In the genomic region with DNA sequence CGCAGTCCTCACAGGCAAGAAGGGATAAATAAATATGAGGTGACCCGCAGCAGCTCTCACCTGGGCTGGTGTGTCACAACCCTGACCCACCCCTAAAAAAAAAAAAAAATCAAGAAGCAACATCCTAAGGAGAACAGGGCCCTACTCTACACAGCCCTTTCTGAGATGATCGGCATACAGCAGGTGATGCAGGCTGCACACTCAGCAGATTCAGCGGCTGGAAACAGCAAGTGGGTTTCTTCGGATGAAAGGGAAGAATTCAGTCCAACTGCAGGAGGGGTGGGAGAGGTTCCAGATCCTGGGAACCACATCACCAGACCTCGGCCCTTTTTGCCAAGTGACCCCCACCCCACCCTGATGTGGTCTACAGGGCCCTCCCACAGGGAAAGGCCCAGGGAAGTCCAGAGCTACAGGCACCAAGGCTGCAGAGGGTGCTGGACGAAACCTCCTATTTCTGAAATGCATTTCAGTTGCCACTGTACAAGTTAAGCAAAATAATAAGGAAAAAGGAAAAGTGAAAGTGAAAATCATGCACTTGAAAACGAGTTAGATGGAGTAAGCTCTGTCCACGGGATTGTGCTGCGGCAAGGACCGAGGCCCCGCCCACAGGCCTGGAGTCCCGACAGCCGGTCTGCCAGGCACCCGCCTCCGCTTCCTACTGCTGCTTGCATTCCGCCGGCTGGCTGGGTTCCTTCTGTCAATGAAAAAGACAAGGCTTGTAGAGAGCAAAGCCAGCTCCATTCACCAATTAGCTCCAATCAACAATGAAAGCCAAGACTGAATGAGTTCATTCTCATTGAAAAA, we compare ENCODE assay signal across 8 cellular contexts. TPM values are rescaled to one million over a fixed set of nuclear protein-coding genes. Genes with fewer than 3 reads are reported as not detected.
DNase-seq lines count a peak whose midpoint lies in the region; ATAC-seq, FAIRE-seq and TF ChIP-seq lines count a peak whose summit lies in the region.

No MANE protein-coding gene starts in this region.

- 42% methylated on average over 18 of the region's 18 CpGs for WGBS in HUES64
- 25 to 29% methylated on average over 18 of the region's 18 CpGs for WGBS in upper lobe of left lung, 2 donors

- no peak overlapping the region for H3K9ac ChIP-seq in HUES64 (ENCODE audit: low read depth, low read length)

- peak overlapping the region; percentile 42; the same call in 1 of the 2 replicates for H3K27ac ChIP-seq in HUES64 (ENCODE audit: low read depth, low read length)
- peak overlapping the region; percentile 43 to 71 (median 64) for H3K27ac ChIP-seq in upper lobe of left lung

- H3K27me3 ChIP-seq in HUES64 (ENCODE audit: insufficient read depth, low read length) (no peaks in the 10 kb centered on the region), upper lobe of left lung (no peaks in the 10 kb centered on the region)

- TF ChIP-seq POLR2A in upper lobe of left lung (IDR thresholded peaks at IDR 0.05): no peak

- H3K4me1 ChIP-seq in HUES64 (ENCODE audit: insufficient read depth, low read length) (peaks cover 30% of the 10 kb centered on the region), upper lobe of left lung (peaks cover 18 to 41% (median 28%) of the 10 kb centered on the region in 4 donors)

- H3K27ac Mint-ChIP-seq in activated naive CD4-positive, alpha-beta T cell treated with anti-CD3 and anti-CD28 coated beads, Interleukin-2, amount 50 U/mL, for 72 hours: peak overlapping the region in 1 of 2 donors; percentile 80
- no peak overlapping the region for H3K27ac Mint-ChIP-seq in neural crest cell (ENCODE audit: unreplicated experiment)

- no peak for TF ChIP-seq CTCF in neural crest cell (conservative IDR thresholded peaks at IDR 0.05)
- TF ChIP-seq CTCF in upper lobe of left lung (IDR thresholded peaks at IDR 0.05): no peak
- TF ChIP-seq CTCF in GM13977 (IDR thresholded peaks at IDR 0.05; ENCODE audit: extremely low read depth, insufficient read depth, missing control alignments): no peak

- H3K9me3 Mint-ChIP-seq in activated naive CD4-positive, alpha-beta T cell treated with anti-CD3 and anti-CD28 coated beads, Interleukin-2, amount 50 U/mL, for 72 hours: no peaks in the 10 kb centered on the region
- H3K9me3 Mint-ChIP-seq in neural crest cell: no peaks in the 10 kb centered on the region

- H3K36me3 Mint-ChIP-seq in activated naive CD4-positive, alpha-beta T cell treated with anti-CD3 and anti-CD28 coated beads, Interleukin-2, amount 50 U/mL, for 72 hours: peaks cover 4 to 11% of the 10 kb centered on the region in 2 donors
- H3K36me3 Mint-ChIP-seq in neural crest cell (ENCODE audit: low read depth): peaks cover 11% of the 10 kb centered on the region

- no peak for TF ChIP-seq EP300 in upper lobe of left lung (IDR thresholded peaks at IDR 0.05)

- H3K4me1 Mint-ChIP-seq in neural crest cell: peaks cover 26% of the 10 kb centered on the region

- H3K9me3 ChIP-seq in HUES64 (ENCODE audit: insufficient read depth, low read depth, low read length): no peaks in the 10 kb centered on the region
- no peaks in the 10 kb centered on the region for H3K9me3 ChIP-seq in upper lobe of left lung

- peak; percentile 60 to 65 for DNase-seq in activated naive CD4-positive, alpha-beta T cell treated with anti-CD3 and anti-CD28 coated beads, Interleukin-2, amount 50 U/mL, for 72 hours (ENCODE audit: low spot score in 2 of 2)
- peak; percentile 76 to 82 for DNase-seq in frontal cortex (ENCODE audit: low spot score in 2 of 2)
- peak; percentile 50 for DNase-seq in neural crest cell (ENCODE audit: low read depth, low spot score)
- peak; percentile 95 to 96 for DNase-seq in upper lobe of left lung
- DNase-seq in GM13977 (ENCODE audit: low spot score): no peak
- DNase-seq in NCI-H1436 (lab: John Stamatoyannopoulos, UW): no peak

- H3K4me3 ChIP-seq in HUES64 (ENCODE audit: low read length): no peak overlapping the region
- H3K4me3 ChIP-seq in upper lobe of left lung: peak overlapping the region in 3 of 4 donors; percentile 7 to 33 (median 25)

- peaks cover 3% of the 10 kb centered on the region for H3K27me3 Mint-ChIP-seq in neural crest cell (ENCODE audit: low read depth)

- H3K4me3 Mint-ChIP-seq in neural crest cell: peak overlapping the region; percentile 61

- in situ Hi-C loops in GM13977 (cut with MboI; ENCODE audit: low pct_unique_long_range_greater_than_20kb, low sequenced_read_pairs, unreplicated experiment): no loop called here

- H3K36me3 ChIP-seq in HUES64 (ENCODE audit: insufficient read depth, low read length) (peaks cover 62% of the 10 kb centered on the region), upper lobe of left lung (peaks cover 5 to 45% (median 24%) of the 10 kb centered on the region in 4 donors)

- peak; percentile 43 to 47 for ATAC-seq in activated naive CD4-positive, alpha-beta T cell treated with anti-CD3 and anti-CD28 coated beads, Interleukin-2, amount 50 U/mL, for 72 hours
- ATAC-seq in upper lobe of left lung (ENCODE audit: low FRiP score in 2 of 2) (peak; percentile 91 to 92), GM21390 (IDR thresholded peaks at IDR 0.05; ENCODE audit: unreplicated experiment) (no peak)

- FAIRE-seq in frontal cortex (lab: Jason Lieb, UNC): peak; percentile 81

RNA-seq across cellular contexts. Expression of a gene that starts 15.9 kb away (rescaled TPM):
- polyA plus RNA-seq in HUES64 (2013, experiment 1 of 2): 8.3 TPM
- 9.8 TPM for polyA plus RNA-seq in HUES64 (2013, experiment 2 of 2)
- 1 to 10 TPM; 3.6 to 5.9 TPM for total RNA-seq in activated naive CD4-positive, alpha-beta T cell treated with anti-CD3 and anti-CD28 coated beads, Interleukin-2, amount 50 U/mL, for 72 hours
- total RNA-seq in frontal cortex (not detected), neural crest cell (1.1 and 1.6 TPM in 2 replicates), upper lobe of left lung (10 to 100 TPM in 4 of 6 donors, 1 to 10 TPM in 1, not detected in 1; 8.6 to 38.9 (median 21.0) TPM)

RNA-seq across cellular contexts. Expression of a gene that starts 47.0 kb away (rescaled TPM):
- 149 TPM for polyA plus RNA-seq in HUES64 (2013, experiment 1 of 2)
- 156 TPM for polyA plus RNA-seq in HUES64 (2013, experiment 2 of 2)
- 100 to 1,000 TPM; 287 to 318 TPM for total RNA-seq in activated naive CD4-positive, alpha-beta T cell treated with anti-CD3 and anti-CD28 coated beads, Interleukin-2, amount 50 U/mL, for 72 hours
- total RNA-seq in frontal cortex: 245 TPM
- total RNA-seq in neural crest cell: 219 and 224 TPM in 2 replicates
- total RNA-seq in upper lobe of left lung: 100 to 1,000 TPM in 3 of 6 donors, 10 to 100 TPM in 3; 81.1 to 194 (median 103) TPM

RNA-seq across cellular contexts. Expression of a gene that starts 59.6 kb away (rescaled TPM):
- 18.6 TPM for polyA plus RNA-seq in HUES64 (2013, experiment 1 of 2)
- polyA plus RNA-seq in HUES64 (2013, experiment 2 of 2): 31.3 TPM
- 1 to 10 TPM; 1.5 to 1.8 TPM for total RNA-seq in activated naive CD4-positive, alpha-beta T cell treated with anti-CD3 and anti-CD28 coated beads, Interleukin-2, amount 50 U/mL, for 72 hours
- total RNA-seq in frontal cortex: 36.7 TPM
- total RNA-seq in neural crest cell: 78.3 and 80.0 TPM in 2 replicates
- 10 to 100 TPM; 23.4 to 71.9 (median 33.6) TPM for total RNA-seq in upper lobe of left lung

Comparison
In these comparisons a context has a peak if more than half of its experiments do, and no peak if none do; other contexts are left out.
1. DNase-seq: peak in activated naive CD4-positive, alpha-beta T cell treated with anti-CD3 and anti-CD28 coated beads, Interleukin-2, amount 50 U/mL, for 72 hours (2 of 2), frontal cortex (2 of 2), neural crest cell (single experiment) and upper lobe of left lung (2 of 2); none in GM13977 (single experiment) and NCI-H1436 (single experiment).
2. RNA of a gene that starts 59.6 kb away (total RNA-seq): 78.3 to 80.0 TPM in neural crest cell, 36.7 TPM in frontal cortex (single experiment) and 23.4 to 71.9 TPM in upper lobe of left lung; 1.5 to 1.8 TPM in activated naive CD4-positive, alpha-beta T cell treated with anti-CD3 and anti-CD28 coated beads, Interleukin-2, amount 50 U/mL, for 72 hours; every median in the first group is over 4 times any median in the second.